12 cellular contexts compared by ENCODE assay signal in genomic region chr14:72023128-72024042, GRCh38.
DNase-seq lines count a peak whose midpoint lies in the region; ATAC-seq and TF ChIP-seq lines count a peak whose summit lies in the region.
"Had no signal": no experiment of that assay in that cellular context is flagged by ENCODE, and none has a peak within 500 bp of the region (broad histone marks: within the 10 kb centered on the region; RNA-seq: fewer than 3 reads in every experiment).

No MANE protein-coding gene starts in this region.

- peak overlapping the region; percentile 36 for H3K27ac Mint-ChIP-seq in activated T-helper 17 cell treated with anti-CD3 and anti-CD28 coated beads, Interleukin-2, amount 50 U/mL, for 72 hours
- H3K27ac Mint-ChIP-seq: T-helper 1 cell treated with Interleukin-12 subunit alpha and Interleukin-12 subunit beta and Interleukin-4 antibody, amounts not matched to agents 30 μg/mL and 1 μg/mL, for 36 hours had no signal

- intact Hi-C loops in sciatic nerve (cut with DNase I): no loop called here

- H3K36me3 ChIP-seq in kidney epithelial cell (ENCODE audit: control insufficient read depth, insufficient read depth, low read length): no peaks in the 10 kb centered on the region
- H3K36me3 ChIP-seq: ovary, vagina had no signal

- no peak for TF ChIP-seq CTCF in kidney epithelial cell (IDR thresholded peaks at IDR 0.05; ENCODE audit: insufficient read depth, low read length, poor library complexity, severe bottlenecking)

- H3K9me3 Mint-ChIP-seq in activated T-helper 17 cell treated with anti-CD3 and anti-CD28 coated beads, Interleukin-2, amount 50 U/mL, for 72 hours: no peaks in the 10 kb centered on the region
- H3K9me3 Mint-ChIP-seq: T-helper 1 cell treated with Interleukin-12 subunit alpha and Interleukin-12 subunit beta and Interleukin-4 antibody, amounts not matched to agents 30 μg/mL and 1 μg/mL, for 36 hours had no signal

- ATAC-seq in activated T-helper 17 cell treated with anti-CD3 and anti-CD28 coated beads, Interleukin-2, amount 50 U/mL, for 72 hours (replicated peaks): peak; percentile 31
- ATAC-seq in GM21367 (IDR thresholded peaks at IDR 0.05; ENCODE audit: unreplicated experiment): no peak
- ATAC-seq in sciatic nerve: no peak
- no peak for ATAC-seq in GM21381 (IDR thresholded peaks at IDR 0.05; ENCODE audit: unreplicated experiment)

- H3K4me3 Mint-ChIP-seq in activated T-helper 17 cell treated with anti-CD3 and anti-CD28 coated beads, Interleukin-2, amount 50 U/mL, for 72 hours: no peak overlapping the region
- H3K4me3 Mint-ChIP-seq: T-helper 1 cell treated with Interleukin-12 subunit alpha and Interleukin-12 subunit beta and Interleukin-4 antibody, amounts not matched to agents 30 μg/mL and 1 μg/mL, for 36 hours had no signal

- no peaks in the 10 kb centered on the region for H3K27me3 ChIP-seq in kidney epithelial cell (ENCODE audit: control insufficient read depth, insufficient read depth, low read length)
- H3K27me3 ChIP-seq: ovary, vagina had no signal

- no peak overlapping the region for H3K4me3 ChIP-seq in kidney epithelial cell (ENCODE audit: low read depth, low read length)
- H3K4me3 ChIP-seq: ovary, vagina had no signal

- peak; percentile 2 for DNase-seq in EH (ENCODE audit: low read depth)
- peak; percentile 36 for DNase-seq in HT1080 (ENCODE audit: low read depth)
- DNase-seq in kidney epithelial cell (ENCODE audit: low read depth): peak; percentile 2
- DNase-seq in NCI-H128 (lab: John Stamatoyannopoulos, UW; ENCODE audit: unreplicated experiment): no peak
- DNase-seq in sciatic nerve (ENCODE audit: low spot score): no peak
- DNase-seq: activated CD4-positive, alpha-beta T cell treated with anti-CD3 and anti-CD28 coated beads for 1 hour; ovary had no signal

- no peaks in the 10 kb centered on the region for H3K36me3 Mint-ChIP-seq in activated T-helper 17 cell treated with anti-CD3 and anti-CD28 coated beads, Interleukin-2, amount 50 U/mL, for 72 hours (ENCODE audit: low read depth)

- peaks cover 35% of the 10 kb centered on the region for H3K27me3 Mint-ChIP-seq in activated T-helper 17 cell treated with anti-CD3 and anti-CD28 coated beads, Interleukin-2, amount 50 U/mL, for 72 hours

- peaks cover 8% of the 10 kb centered on the region for H3K4me1 Mint-ChIP-seq in activated T-helper 17 cell treated with anti-CD3 and anti-CD28 coated beads, Interleukin-2, amount 50 U/mL, for 72 hours

Comparison
In these comparisons a context has a peak if more than half of its experiments do, and no peak if none do; other contexts are left out.
1. DNase-seq: peak in EH (single experiment), HT1080 (single experiment) and kidney epithelial cell (single experiment); none in NCI-H128 (single experiment) and sciatic nerve (single experiment).